ENCODE assay signal across 8 cellular contexts in genomic region chr7:140476698-140477261, GRCh38. TPM values are rescaled to one million over a fixed set of nuclear protein-coding genes. Genes with fewer than 3 reads are reported as not detected.
DNase-seq lines count a peak whose midpoint lies in the region; ATAC-seq and TF ChIP-seq lines count a peak whose summit lies in the region.

No MANE protein-coding gene starts in this region.

- intact Hi-C loops in OCI-LY7 (cut with micrococcal nuclease; ENCODE audit: unreplicated experiment) = loop anchor here (5.0 kb wide), 1 partner anchor 446 kb away; the partner anchor contains the start of gene BRAF

- no peaks in the 10 kb centered on the region for H3K9me3 ChIP-seq in GM23248 (ENCODE audit: low read depth)
- H3K9me3 ChIP-seq in OCI-LY7 (ENCODE audit: low read length) = no peaks in the 10 kb centered on the region
- H3K9me3 ChIP-seq in osteoblast (ENCODE audit: low read depth, low read length) = no peaks in the 10 kb centered on the region

- no TSS peak for BruUV-seq in OCI-LY7 (replicated peaks; lab: Mats Ljungman, UMichigan)

- H3K27me3 ChIP-seq in GM23248 (replicated peaks; ENCODE audit: insufficient read depth) = no peaks in the 10 kb centered on the region
- no peaks in the 10 kb centered on the region for H3K27me3 ChIP-seq in osteoblast (ENCODE audit: insufficient read depth, low read length)

- CTCF ChIA-PET in OCI-LY7 (lab: Charles Lee; ENCODE audit: unreplicated experiment) = no interaction called here
- CTCF ChIA-PET in GM10248 (lab: Yijun Ruan, JAX) = interaction anchor here (0.9 to 5.1 kb wide), 6 partner anchors 13 to 1042 kb away, joined by 3 to 49 read pairs (median 4); partner anchors contain the start of gene MRPS33

- peaks cover 7% of the 10 kb centered on the region for H3K27me3 Mint-ChIP-seq in endothelial cell (ENCODE audit: unreplicated experiment)

- H3K9me3 Mint-ChIP-seq in endothelial cell (ENCODE audit: unreplicated experiment) = no peaks in the 10 kb centered on the region

- whole genome bisulfite sequencing in GM23248 (ENCODE audit: low coverage in 1 of 2, low lambda C conversion rate in 2 of 2, missing lambda C conversion rate in 2 of 2), 2 experiments = 71 to 72% methylated on average over 11 of the region's 11 CpGs

- POLR2A ChIA-PET in OCI-LY7 (lab: Charles Lee) (interaction anchor here (0.6 to 2.0 kb wide), 7 partner anchors 12 to 1947 kb away, joined by 3 to 6 read pairs (median 4); partner anchors contain the start of genes HIPK2, NDUFB2 and UBN2), GM10248 (lab: Yijun Ruan, JAX) (interaction anchor here (0.5 kb wide), 1 partner anchor 27 kb away, joined by 4 read pairs; no protein-coding TSS in a partner anchor)

- in situ Hi-C loops in GM23248 (cut with MboI) = no loop called here

- peak overlapping the region; percentile 56 for H3K4me3 Mint-ChIP-seq in endothelial cell (ENCODE audit: unreplicated experiment)

- H3K4me2 ChIP-seq in GM23248 (ENCODE audit: unreplicated experiment) = peak overlapping the region; percentile 90
- peak overlapping the region; percentile 76 for H3K4me2 ChIP-seq in OCI-LY7 (ENCODE audit: low read length)
- H3K4me2 ChIP-seq in osteoblast (ENCODE audit: insufficient read depth, low read length) = peak overlapping the region; percentile 29

- H3K4me3 ChIP-seq in GM23248 = peak overlapping the region; percentile 94
- H3K4me3 ChIP-seq in OCI-LY7 (ENCODE audit: low read depth, low read length, poor library complexity, severe bottlenecking) = peak overlapping the region; percentile 98
- H3K4me3 ChIP-seq in osteoblast (ENCODE audit: insufficient read depth, low read length) = no peak overlapping the region

- H3K27ac ChIP-seq in GM23248 = no peak overlapping the region
- no peak overlapping the region for H3K27ac ChIP-seq in OCI-LY7 (ENCODE audit: low read depth, low read length, poor library complexity, severe bottlenecking)
- H3K27ac ChIP-seq in osteoblast (ENCODE audit: low read depth, low read length) = no peak overlapping the region

- H3K9ac ChIP-seq in GM23248 = peak overlapping the region; percentile 97; the same call in 1 of the 2 replicates

- H3K79me2 ChIP-seq in GM23248 (ENCODE audit: insufficient read depth) (peaks cover 69% of the 10 kb centered on the region), OCI-LY7 (ENCODE audit: insufficient read depth, low read depth, low read length) (peaks cover 69% of the 10 kb centered on the region), osteoblast (ENCODE audit: insufficient read depth, low read length) (peaks cover 70% of the 10 kb centered on the region)

- ATAC-seq in GM18861 (IDR thresholded peaks at IDR 0.05; ENCODE audit: unreplicated experiment) = no peak

- H3K9me2 ChIP-seq in GM23248 (ENCODE audit: insufficient read depth) (no peaks in the 10 kb centered on the region), OCI-LY7 (ENCODE audit: insufficient read depth, low read length) (no peaks in the 10 kb centered on the region)

- no peak for TF ChIP-seq CTCF in OCI-LY7 (conservative IDR thresholded peaks at IDR 0.05; ENCODE audit: low read length)
- no peak for TF ChIP-seq CTCF in endothelial cell (IDR thresholded peaks at IDR 0.05; ENCODE audit: unreplicated experiment)
- TF ChIP-seq CTCF in osteoblast (IDR thresholded peaks at IDR 0.05; ENCODE audit: extremely low read depth, low read depth, low read length) = no peak
- TF ChIP-seq CTCF in GM10248 (IDR thresholded peaks at IDR 0.05; ENCODE audit: control extremely low read depth, extremely low read depth, low read depth, missing control alignments) = no peak

- peaks cover 4% of the 10 kb centered on the region for H3K36me3 Mint-ChIP-seq in endothelial cell (ENCODE audit: low read depth, unreplicated experiment)

- peak overlapping the region; percentile 52 for H3K27ac Mint-ChIP-seq in endothelial cell (ENCODE audit: unreplicated experiment)

- H4K20me1 ChIP-seq in GM23248 (ENCODE audit: insufficient read depth) (peaks cover 17% of the 10 kb centered on the region; the same call in 1 of the 2 replicates), OCI-LY7 (ENCODE audit: insufficient read depth, low read length) (peaks cover 15% of the 10 kb centered on the region; the same call in 1 of the 2 replicates), osteoblast (ENCODE audit: insufficient read depth, low read length) (peaks cover 42% of the 10 kb centered on the region)

- peaks cover 25% of the 10 kb centered on the region for H3K4me1 Mint-ChIP-seq in endothelial cell (ENCODE audit: unreplicated experiment)

- H3K4me1 ChIP-seq in GM23248 (ENCODE audit: insufficient read depth) (peaks cover 9% of the 10 kb centered on the region; the same call in 1 of the 2 replicates), OCI-LY7 (ENCODE audit: insufficient read depth, low read length, poor library complexity, severe bottlenecking) (peaks cover 24% of the 10 kb centered on the region), osteoblast (ENCODE audit: insufficient read depth, low read length) (peaks cover 8% of the 10 kb centered on the region)

- DNase-seq in GM23248 (no peak), OCI-LY7 (ENCODE audit: low spot score) (no peak), endothelial cell (ENCODE audit: low spot score) (no peak), osteoblast (ENCODE audit: insufficient read length, low spot score, missing footprints) (no peak), cerebellum (ENCODE audit: low spot score) (no peak), GM10248 (ENCODE audit: extremely low spot score) (no peak), iPS-NIHi11 (ENCODE audit: low spot score) (no peak)

- H2AFZ ChIP-seq in GM23248 (no peak overlapping the region), OCI-LY7 (ENCODE audit: low read length) (no peak overlapping the region), osteoblast (ENCODE audit: low read length) (no peak overlapping the region)

- H3F3A ChIP-seq in GM23248 (ENCODE audit: insufficient read depth) = 0 out of 2 replicates have a peak, but pooled peaks cover 6% of the 10 kb centered on the region

- no peaks in the 10 kb centered on the region for H3K36me3 ChIP-seq in GM23248 (ENCODE audit: low read depth)
- peaks cover 2% of the 10 kb centered on the region; the same call in 1 of the 2 replicates for H3K36me3 ChIP-seq in OCI-LY7 (ENCODE audit: insufficient read depth, low read length)
- H3K36me3 ChIP-seq in osteoblast (ENCODE audit: insufficient read depth, low read length) = no peaks in the 10 kb centered on the region

RNA-seq across cellular contexts. Expression of gene MKRN1, which starts 2.5 kb away (rescaled TPM):
- 68.8 and 72.7 TPM in 2 replicates for total RNA-seq in GM23248 (2014; rRNA removed; shearing (Covaris generic))
- 71.5 and 71.7 TPM in 2 replicates for polyA plus RNA-seq in GM23248 (2016; fragmentation: Nextera tagmentation; extraction: Ambion mirVana)
- 26.4 and 47.5 TPM in 2 replicates for total RNA-seq in OCI-LY7 (2014; rRNA removed; shearing (Covaris generic))
- total RNA-seq in OCI-LY7 (2022) (48.0 and 54.9 TPM in 2 replicates), endothelial cell (ENCODE audit: unreplicated experiment) (79.9 TPM), osteoblast (69.8 and 71.6 TPM in 2 replicates), cerebellum (74.8 TPM)

Comparison
In these comparisons a context has a peak if more than half of its experiments do, and no peak if none do; other contexts are left out.
1. H3K4me2 ChIP-seq: peak in every context shown above with its lines; median percentile 90 in GM23248; 76 in OCI-LY7; 29 in osteoblast.